Comparison of ENCODE assay signal across 26 cellular contexts in genomic region chr11:11663907-11664306, GRCh38. TPM values are rescaled to one million over a fixed set of nuclear protein-coding genes. Genes with fewer than 3 reads are reported as not detected.
DNase-seq lines count a peak whose midpoint lies in the region; ATAC-seq and TF ChIP-seq lines count a peak whose summit lies in the region.
"Had no signal": no experiment of that assay in that cellular context is flagged by ENCODE, and none has a peak within 500 bp of the region (broad histone marks: within the 10 kb centered on the region; RNA-seq: fewer than 3 reads in every experiment).

No MANE protein-coding gene starts in this region.

- peaks cover 22% of the 10 kb centered on the region for H3K9me3 ChIP-seq in endodermal cell (ENCODE audit: control insufficient read depth, low read length)
- H3K9me3 ChIP-seq in neural progenitor cell (ENCODE audit: low read depth), result no peaks in the 10 kb centered on the region
- H3K9me3 ChIP-seq: BE2C, BLaER1 had no signal

- H3K36me3 ChIP-seq in endodermal cell (ENCODE audit: control insufficient read depth, insufficient read depth, low read length) (no peaks in the 10 kb centered on the region), neural progenitor cell (no peaks in the 10 kb centered on the region)
- H3K36me3 ChIP-seq: BE2C, BLaER1 had no signal

- whole genome bisulfite sequencing in endodermal cell (ENCODE audit: insufficient coverage in 1 of 2, insufficient read length in 1 of 2), 2 experiments, result 56 to 73% methylated on average over 2 to 4 of the region's 4 CpGs

- H3K9me3 Mint-ChIP-seq in endodermal cell, result peaks cover 17% of the 10 kb centered on the region
- H3K9me3 Mint-ChIP-seq in glutamatergic neuron (ENCODE audit: unreplicated experiment), result peaks cover 29% of the 10 kb centered on the region
- peaks cover 7% of the 10 kb centered on the region for H3K9me3 Mint-ChIP-seq in neural progenitor cell
- H3K9me3 Mint-ChIP-seq: CD4-positive, CD25-positive, alpha-beta regulatory T cell had no signal

- no peaks in the 10 kb centered on the region for H3K36me3 Mint-ChIP-seq in endodermal cell (ENCODE audit: low read depth)
- H3K36me3 Mint-ChIP-seq in glutamatergic neuron (ENCODE audit: unreplicated experiment), result peaks cover 5% of the 10 kb centered on the region
- H3K36me3 Mint-ChIP-seq in neural progenitor cell, result no peaks in the 10 kb centered on the region
- H3K36me3 Mint-ChIP-seq: CD14-positive monocyte; CD4-positive, alpha-beta memory T cell; CD4-positive, CD25-positive, alpha-beta regulatory T cell; CD8-positive, alpha-beta memory T cell had no signal

- H3K4me3 Mint-ChIP-seq in endodermal cell (no peak overlapping the region), glutamatergic neuron (ENCODE audit: unreplicated experiment) (no peak overlapping the region), neural progenitor cell (no peak overlapping the region)
- H3K4me3 Mint-ChIP-seq: CD14-positive monocyte; CD4-positive, alpha-beta memory T cell; CD4-positive, CD25-positive, alpha-beta regulatory T cell; CD8-positive, alpha-beta memory T cell had no signal

- H3F3A ChIP-seq in neural progenitor cell (ENCODE audit: low read depth), result no peaks in the 10 kb centered on the region

- TF ChIP-seq CTCF in endodermal cell (conservative IDR thresholded peaks at IDR 0.05) (no peak), glutamatergic neuron (IDR thresholded peaks at IDR 0.05; ENCODE audit: partially characterized antibody, unreplicated experiment) (no peak), neural progenitor cell (IDR thresholded peaks at IDR 0.05) (no peak), foreskin fibroblast (IDR thresholded peaks at IDR 0.05; ENCODE audit: low read depth, low read length) (no peak)

- H3K27ac ChIP-seq in endodermal cell (ENCODE audit: low read depth, low read length), result no peak overlapping the region
- H3K27ac ChIP-seq in neural progenitor cell, result no peak overlapping the region
- H3K27ac ChIP-seq: BLaER1 had no signal

- no peaks in the 10 kb centered on the region for H3K79me2 ChIP-seq in neural progenitor cell (ENCODE audit: low read depth)

- no peak overlapping the region for H2AFZ ChIP-seq in neural progenitor cell (replicated peaks)

- ATAC-seq in HG03095 (IDR thresholded peaks at IDR 0.05; ENCODE audit: unreplicated experiment), result no peak
- ATAC-seq in left lobe of liver, result no peak
- ATAC-seq: GM12878 had no signal

- H3K27ac Mint-ChIP-seq in endodermal cell (no peak overlapping the region), glutamatergic neuron (ENCODE audit: unreplicated experiment) (peak overlapping the region; percentile 14), neural progenitor cell (peak overlapping the region; percentile 32)
- H3K27ac Mint-ChIP-seq: CD14-positive monocyte; CD4-positive, alpha-beta memory T cell; CD4-positive, CD25-positive, alpha-beta regulatory T cell; CD8-positive, alpha-beta memory T cell had no signal

- H4K20me1 ChIP-seq in neural progenitor cell (ENCODE audit: low read depth), result no peaks in the 10 kb centered on the region
- H4K20me1 ChIP-seq: BLaER1 had no signal

- H3K4me1 ChIP-seq in endodermal cell (ENCODE audit: control insufficient read depth, insufficient read depth, low read length) (peaks cover 7% of the 10 kb centered on the region), neural progenitor cell (peaks cover under 1% of the 10 kb centered on the region)
- H3K4me1 ChIP-seq: BE2C had no signal

- H3K27me3 ChIP-seq in endodermal cell (ENCODE audit: control insufficient read depth, insufficient read depth, low read length, poor library complexity, severe bottlenecking) (no peaks in the 10 kb centered on the region), neural progenitor cell (no peaks in the 10 kb centered on the region)
- H3K27me3 ChIP-seq: BE2C, BLaER1 had no signal

- DNase-seq in endodermal cell (peak; percentile 54), glutamatergic neuron (no peak), left kidney (ENCODE audit: low read depth, low spot score) (peak; percentile 14), neural progenitor cell (ENCODE audit: low spot score) (no peak), left lobe of liver (ENCODE audit: low spot score) (no peak), SIG-M5 (lab: John Stamatoyannopoulos, UW) (no peak), foreskin fibroblast (no peak)
- DNase-seq: 8988T; ACHN; BE2C; CD4-positive, alpha-beta memory T cell; CD4-positive, CD25-positive, alpha-beta regulatory T cell; CD8-positive, alpha-beta memory T cell; COR-L47; DMS 273 treated with DMSO at 0.1 percent for 48 hours; DMS153; DMS53; DMS79; DND-41; EL; GDM1 had no signal

- H3K9ac ChIP-seq in endodermal cell (ENCODE audit: extremely low read depth, low read length, poor library complexity, severe bottlenecking) (no peak overlapping the region), neural progenitor cell (no peak overlapping the region)
- H3K9ac ChIP-seq: BLaER1 had no signal

- H3K4me2 ChIP-seq in neural progenitor cell, result no peak overlapping the region
- H3K4me2 ChIP-seq: BLaER1 had no signal

- H3K4me1 Mint-ChIP-seq in endodermal cell, result peaks cover 22% of the 10 kb centered on the region
- peaks cover 63% of the 10 kb centered on the region for H3K4me1 Mint-ChIP-seq in glutamatergic neuron (ENCODE audit: low read depth, unreplicated experiment)
- peaks cover 20% of the 10 kb centered on the region for H3K4me1 Mint-ChIP-seq in neural progenitor cell
- H3K4me1 Mint-ChIP-seq: CD14-positive monocyte; CD4-positive, alpha-beta memory T cell; CD4-positive, CD25-positive, alpha-beta regulatory T cell; CD8-positive, alpha-beta memory T cell had no signal

- H3K27me3 Mint-ChIP-seq in endodermal cell (ENCODE audit: insufficient read depth) (peaks cover 18% of the 10 kb centered on the region), glutamatergic neuron (ENCODE audit: unreplicated experiment) (peaks cover 22% of the 10 kb centered on the region), neural progenitor cell (ENCODE audit: insufficient read depth, low read depth) (no peaks in the 10 kb centered on the region)

- H3K4me3 ChIP-seq in endodermal cell (ENCODE audit: low read length) (no peak overlapping the region), neural progenitor cell (no peak overlapping the region), foreskin fibroblast (ENCODE audit: low read depth in 1 of 2, low read length in 2 of 2) (no peak overlapping the region)
- H3K4me3 ChIP-seq: BLaER1, GM12878 had no signal

RNA-seq across cellular contexts. Expression of gene GALNT18, which starts 42.1 kb away (rescaled TPM):
- total RNA-seq in endodermal cell (1 to 10 TPM; 5.1 to 9.9 TPM), glutamatergic neuron (ENCODE audit: unreplicated experiment) (76.9 TPM), neural progenitor cell (ENCODE audit: low replicate concordance) (2.4 and 4.0 TPM in 2 replicates), left lobe of liver (5.7 TPM)
- 5.9 TPM for polyA plus RNA-seq in endodermal cell (2013, experiment 1 of 2)
- polyA plus RNA-seq in endodermal cell (2013, experiment 2 of 2), result 6.6 TPM
- total RNA-seq: CD4-positive, alpha-beta memory T cell; CD4-positive, CD25-positive, alpha-beta regulatory T cell; G401 had no signal
- polyA plus RNA-seq: CD14-positive monocyte; CD4-positive, alpha-beta memory T cell; CD8-positive, alpha-beta memory T cell had no signal

Comparison
In these comparisons a context has a peak if more than half of its experiments do, and no peak if none do; other contexts are left out.
1. DNase-seq: peak in endodermal cell (single experiment) and left kidney (single experiment); none in glutamatergic neuron (single experiment), neural progenitor cell (single experiment), left lobe of liver (single experiment), SIG-M5 (single experiment) and foreskin fibroblast (0 of 2).